Comparison of ENCODE assay signal across 8 cellular contexts in genomic region chrX:115561605-115562491, GRCh38. TPM values are rescaled to one million over a fixed set of nuclear protein-coding genes. Genes with fewer than 3 reads are reported as not detected.
DNase-seq lines count a peak whose midpoint lies in the region; ATAC-seq, FAIRE-seq and TF ChIP-seq lines count a peak whose summit lies in the region.

No MANE protein-coding gene starts in this region.

- DNase-seq in NCI-H2227 (lab: John Stamatoyannopoulos, UW; ENCODE audit: unreplicated experiment) (peak; percentile 32), NCI-H2227 treated with DMSO at 0.1 percent for 48 hours (lab: John Stamatoyannopoulos, UW) (no peak), NCI-H82 treated with DMSO at 0.1 percent for 48 hours (lab: John Stamatoyannopoulos, UW; ENCODE audit: unreplicated experiment) (peak; percentile 17), dedifferentiated amniotic fluid mesenchymal stem cell (ENCODE audit: extremely low spot score) (peak; percentile 31), HepG2 (ENCODE audit: low spot score) (peak; percentile 4), RPMI8226 (no peak)

- TF ChIP-seq EP300 in HepG2 (IDR thresholded peaks at IDR 0.05; ENCODE audit: low read depth in 2 of 2, low read length in 2 of 2) (no peak), HepG2 (CRISPR knock-in tag; IDR thresholded peaks at IDR 0.05; ENCODE audit: borderline replicate concordance) (no peak)

- peak in 1 of 2 experiments; percentile 11; a peak in 2 of 4 replicates for TF ChIP-seq POLR2A in HepG2 (IDR thresholded peaks at IDR 0.05; ENCODE audit: insufficient read depth in 1 of 2, low read depth in 2 of 2, low read length in 2 of 2)

- BruUV-seq in HepG2 (replicated peaks; lab: Mats Ljungman, UMichigan) = TSS peak; percentile 68

- no peaks in the 10 kb centered on the region for H3K9me3 ChIP-seq in HepG2 (ENCODE audit: low read length)

- in situ Hi-C loops in HepG2 (cut with HindIII; ENCODE audit: extremely low pct_ligation_motif_present, low pct_unique_long_range_greater_than_20kb) = loop anchor here (5.0 kb wide), 1 partner anchor 230 kb away; no protein-coding TSS in a partner anchor

- 0% methylated on average over 4 of the region's 56 CpGs for WGBS in HepG2 (ENCODE audit: low lambda C conversion rate)

- peak; percentile 31 for ATAC-seq in HG03039 (IDR thresholded peaks at IDR 0.05; ENCODE audit: unreplicated experiment)
- ATAC-seq in HepG2 = peak; percentile 64

- H4K20me1 ChIP-seq in HepG2 (ENCODE audit: insufficient read depth, low read length) = 0 out of 2 replicates have a peak, but pooled peaks cover 3% of the 10 kb centered on the region

- no peak for TF ChIP-seq CTCF in HepG2 (CRISPR knock-in tag; IDR thresholded peaks at IDR 0.05)

- H3K27ac ChIP-seq in HepG2 (ENCODE audit: extremely low read length, insufficient read depth, low read length) (peak overlapping the region; percentile 78), temporal lobe (ENCODE audit: low read depth, low read length) (peak overlapping the region; percentile 64)

- H3K27me3 ChIP-seq in HepG2 (ENCODE audit: control insufficient read depth in 1 of 2, insufficient read depth in 2 of 2, low read length in 2 of 2) = no peaks in the 10 kb centered on the region; a peak in 1 of 5 replicates

- H3K4me2 ChIP-seq in HepG2 (ENCODE audit: low read depth, low read length) = peak overlapping the region; percentile 73

- H3K36me3 ChIP-seq in HepG2 (replicated peaks in 1 of 2; ENCODE audit: control insufficient read depth in 1 of 2, insufficient read depth in 2 of 2, low read length in 2 of 2) = no peaks in the 10 kb centered on the region

- H3K9ac ChIP-seq in HepG2 (ENCODE audit: insufficient read depth, low read depth, low read length) = peak overlapping the region; percentile 75

- POLR2A ChIA-PET in HepG2 (lab: Yijun Ruan, JAX) = interaction anchor here (0.9 to 2.6 kb wide), 2 partner anchors 21 to 217 kb away, joined by 3 to 18 read pairs; no protein-coding TSS in a partner anchor

- peaks cover 39% of the 10 kb centered on the region for H3K79me2 ChIP-seq in HepG2 (ENCODE audit: insufficient read depth, low read length)

- TF ChIP-seq RAD21 in HepG2 (CRISPR knock-in tag; IDR thresholded peaks at IDR 0.05) = no peak

- CTCF ChIA-PET in HepG2 (lab: Yijun Ruan, JAX; ENCODE audit: low intra/inter-chr PET ratio, low total read pairs) = no interaction called here

- no peak overlapping the region for H2AFZ ChIP-seq in HepG2 (ENCODE audit: low read length)

- H3K4me1 ChIP-seq in HepG2 (ENCODE audit: insufficient read depth, low read length) = peaks cover 37% of the 10 kb centered on the region

- no peak for FAIRE-seq in HepG2 (lab: Jason Lieb, UNC)

- H3K4me3 ChIP-seq in HepG2 (replicated peaks in 1 of 3; ENCODE audit: insufficient read depth in 1 of 3, low read depth in 2 of 3, low read length in 3 of 3) = peak overlapping the region; percentile 67 to 78 (median 69)

- intact Hi-C loops in HepG2 (cut with micrococcal nuclease; ENCODE audit: unreplicated experiment) = loop anchor here (5.0 kb wide), 2 partner anchors 215 to 390 kb away; no protein-coding TSS in a partner anchor

TF ChIP-seq in HepG2, 621 proteins besides CTCF, POLR2A, EP300 and RAD21 (continues in another document):
- TF ChIP-seq TBX3 (IDR thresholded peaks at IDR 0.05; ENCODE audit: borderline replicate concordance) (no peak), ZNF740 (CRISPR knock-in tag; IDR thresholded peaks at IDR 0.05) (0 out of 2 replicates have a peak, but pooled peaks have one; percentile 21), ZNF253 (CRISPR knock-in tag; IDR thresholded peaks at IDR 0.05; ENCODE audit: borderline replicate concordance) (no peak), PRDM10 (CRISPR knock-in tag; IDR thresholded peaks at IDR 0.05; ENCODE audit: low read depth) (0 out of 2 replicates have a peak, but pooled peaks have one; percentile 20), PATZ1 (CRISPR knock-in tag; IDR thresholded peaks at IDR 0.05) (peak; percentile 38; the same call in 1 of the 2 replicates)

RNA-seq across cellular contexts. Expression of gene PLS3, which starts 0.9 kb away (rescaled TPM):
- 99.9 and 173 TPM in 2 replicates for total RNA-seq in HepG2 (2016; rRNA removed; fragmentation: Illumina TruSeq; extraction: Trizol)
- total RNA-seq in HepG2 (2016; cell fraction: cytosol; rRNA removed; fragmentation: Illumina TruSeq; extraction: Trizol; ENCODE audit: low read depth) = 4.8 and 5.6 TPM in 2 replicates
- total RNA-seq in HepG2 (2016; cell fraction: insoluble cytoplasmic fraction; rRNA removed; fragmentation: Illumina TruSeq; extraction: Trizol) = 104 and 176 TPM in 2 replicates
- 15.0 and 17.4 TPM in 2 replicates for total RNA-seq in HepG2 (2016; cell fraction: membrane; rRNA removed; fragmentation: Illumina TruSeq; extraction: Trizol)
- 46.5 and 49.1 TPM in 2 replicates for total RNA-seq in HepG2 (2016; cell fraction: nucleus; rRNA removed; fragmentation: Illumina TruSeq; extraction: Trizol)
- polyA plus RNA-seq in HepG2 (2011; rRNA removed) = 50.0 and 55.7 TPM in 2 replicates
- polyA plus RNA-seq in HepG2 (2011; cell fraction: cytosol; rRNA removed) = 23.3 and 39.0 TPM in 2 replicates
- 10.3 and 17.8 TPM in 2 replicates for polyA plus RNA-seq in HepG2 (2011; cell fraction: nucleus; rRNA removed)
- polyA plus RNA-seq in HepG2 (2012) = 55.0 and 66.5 TPM in 2 replicates
- 2.5 and 2.8 TPM in 2 replicates for polyA plus RNA-seq in HepG2 (2016; cell fraction: cytosol; fragmentation: Illumina TruSeq; extraction: Trizol; ENCODE audit: low read depth)
- polyA plus RNA-seq in HepG2 (2016; cell fraction: insoluble cytoplasmic fraction; fragmentation: Illumina TruSeq; extraction: Trizol; ENCODE audit: low read depth) = 119 and 132 TPM in 2 replicates
- polyA plus RNA-seq in HepG2 (2016; cell fraction: membrane; fragmentation: Illumina TruSeq; extraction: Trizol; ENCODE audit: low read depth) = 7.7 and 8.4 TPM in 2 replicates
- polyA plus RNA-seq in HepG2 (2016; cell fraction: nucleus; fragmentation: Illumina TruSeq; extraction: Trizol; ENCODE audit: insufficient read depth, low read depth) = 41.1 and 45.9 TPM in 2 replicates
- 16.8 and 41.4 TPM in 2 replicates for polyA minus RNA-seq in HepG2 (2011; rRNA and poly(A)+ RNA removed; ENCODE audit: low replicate concordance)
- polyA minus RNA-seq in HepG2 (2011; cell fraction: cytosol; rRNA and poly(A)+ RNA removed) = 60.9 and 101 TPM in 2 replicates
- polyA minus RNA-seq in HepG2 (2011; cell fraction: nucleus; rRNA and poly(A)+ RNA removed) = 18.5 and 30.6 TPM in 2 replicates
- total RNA-seq in temporal lobe = 83.6 TPM

Comparison
In these comparisons a context has a peak if more than half of its experiments do, and no peak if none do; other contexts are left out.
1. DNase-seq: peak in NCI-H2227 (single experiment), NCI-H82 treated with DMSO at 0.1 percent for 48 hours (single experiment), dedifferentiated amniotic fluid mesenchymal stem cell (single experiment) and HepG2 (single experiment); none in NCI-H2227 treated with DMSO at 0.1 percent for 48 hours (single experiment) and RPMI8226 (single experiment).